ENCODE assay signal across 17 cellular contexts in the genomic region with DNA sequence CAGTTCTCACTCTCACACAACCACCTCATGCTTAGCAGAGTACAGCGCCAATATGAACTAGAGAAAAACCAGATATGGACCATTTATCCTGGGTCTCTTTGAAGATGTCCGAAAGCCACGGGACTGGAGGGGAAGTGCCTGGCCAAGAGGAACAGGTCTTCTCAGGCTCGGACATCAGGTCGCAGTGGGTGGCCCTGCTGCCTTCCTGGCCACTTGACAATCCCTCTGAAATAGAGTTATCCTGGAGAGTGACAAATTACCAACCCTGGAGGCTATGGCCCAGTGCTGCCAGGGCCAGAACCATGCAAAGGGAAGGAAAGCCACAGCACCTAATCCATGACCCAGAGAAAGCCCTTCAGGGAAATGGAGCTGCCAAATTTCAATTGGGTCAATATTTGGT.
DNase-seq lines count a peak whose midpoint lies in the region; ATAC-seq and TF ChIP-seq lines count a peak whose summit lies in the region.
"Had no signal": no experiment of that assay in that cellular context is flagged by ENCODE, and none has a peak within 500 bp of the region (broad histone marks: within the 10 kb centered on the region; RNA-seq: fewer than 3 reads in every experiment).

No MANE protein-coding gene starts in this region.

- H3K4me3 Mint-ChIP-seq in GM23338, result no peak overlapping the region
- H3K4me3 Mint-ChIP-seq: B cell; CD4-positive, alpha-beta T cell; CD8-positive, alpha-beta T cell had no signal

- TF ChIP-seq POLR2A in right lobe of liver (IDR thresholded peaks at IDR 0.05), result no peak

- H3K4me1 ChIP-seq in GM23338 (ENCODE audit: insufficient read depth) (no peaks in the 10 kb centered on the region), right lobe of liver (no peaks in the 10 kb centered on the region)
- H3K4me1 ChIP-seq: A549; BLaER1 treated with 17β-estradiol and CSF1 and Interleukin-3, amounts not matched to agents 10 nM and 100 nM; Caco-2 had no signal

- no peaks in the 10 kb centered on the region for H3F3A ChIP-seq in GM23338 (replicated peaks; ENCODE audit: low read depth)

- 89% methylated on average over 3 of the region's 5 CpGs for WGBS in right lobe of liver (ENCODE audit: insufficient coverage, low coverage, low lambda C conversion rate, missing lambda C conversion rate)

- H3K4me1 Mint-ChIP-seq in GM23338, result no peaks in the 10 kb centered on the region
- H3K4me1 Mint-ChIP-seq: B cell had no signal

- H3K79me2 ChIP-seq in GM23338 (replicated peaks; ENCODE audit: insufficient read depth), result no peaks in the 10 kb centered on the region

- DNase-seq in ELF-1 (ENCODE audit: low read depth, low spot score), result peak; percentile 6
- DNase-seq in GM23338 (ENCODE audit: low spot score), result no peak
- DNase-seq in cerebellum (ENCODE audit: low spot score), result peak; percentile 65
- DNase-seq in right lobe of liver, result no peak
- DNase-seq: AML-193; Caco-2; Calu3; CD4-positive, alpha-beta T cell; CD8-positive, alpha-beta T cell; DMS79 treated with DMSO at 0.1 percent for 48 hours; GF-D8 had no signal

- H3K9me3 ChIP-seq in right lobe of liver, result no peaks in the 10 kb centered on the region
- H3K9me3 ChIP-seq: A549; BLaER1 treated with 17β-estradiol and CSF1 and Interleukin-3, amounts not matched to agents 10 nM and 100 nM; Caco-2 had no signal

- no peaks in the 10 kb centered on the region for H3K9me3 Mint-ChIP-seq in GM23338
- H3K9me3 Mint-ChIP-seq: CD4-positive, alpha-beta T cell; CD8-positive, alpha-beta T cell had no signal

- no peak for ATAC-seq in GM23338
- ATAC-seq in HG03378 (IDR thresholded peaks at IDR 0.05; ENCODE audit: unreplicated experiment), result no peak
- ATAC-seq in right lobe of liver, result no peak
- ATAC-seq: A549; CD8-positive, alpha-beta T cell had no signal

- no peaks in the 10 kb centered on the region for H3K27me3 ChIP-seq in GM23338 (ENCODE audit: insufficient read depth)
- no peaks in the 10 kb centered on the region for H3K27me3 ChIP-seq in right lobe of liver
- H3K27me3 ChIP-seq: BLaER1 treated with 17β-estradiol and CSF1 and Interleukin-3, amounts not matched to agents 10 nM and 100 nM had no signal

- no peaks in the 10 kb centered on the region for H3K27me3 Mint-ChIP-seq in GM23338 (ENCODE audit: insufficient read depth, low read depth, poor library complexity)
- H3K27me3 Mint-ChIP-seq: B cell; CD4-positive, alpha-beta T cell had no signal

- intact Hi-C loops in right lobe of liver (cut with DNase I), result no loop called here

- no peak overlapping the region for H3K4me2 ChIP-seq in GM23338
- H3K4me2 ChIP-seq: A549; BLaER1 treated with 17β-estradiol and CSF1 and Interleukin-3, amounts not matched to agents 10 nM and 100 nM had no signal

- H3K36me3 ChIP-seq in GM23338 (ENCODE audit: insufficient read depth) (no peaks in the 10 kb centered on the region), right lobe of liver (no peaks in the 10 kb centered on the region)
- H3K36me3 ChIP-seq: BLaER1 treated with 17β-estradiol and CSF1 and Interleukin-3, amounts not matched to agents 10 nM and 100 nM had no signal

- TF ChIP-seq CTCF in GM23338 (conservative IDR thresholded peaks at IDR 0.05; ENCODE audit: low read depth in 2 of 2), result no peak
- TF ChIP-seq CTCF in right lobe of liver (IDR thresholded peaks at IDR 0.05), result no peak

- H3K36me3 Mint-ChIP-seq in GM23338 (ENCODE audit: low read depth), result no peaks in the 10 kb centered on the region
- H3K36me3 Mint-ChIP-seq: CD8-positive, alpha-beta T cell had no signal

- H3K4me3 ChIP-seq in GM23338, result no peak overlapping the region
- no peak overlapping the region for H3K4me3 ChIP-seq in right lobe of liver
- H3K4me3 ChIP-seq: A549; BLaER1 treated with 17β-estradiol and CSF1 and Interleukin-3, amounts not matched to agents 10 nM and 100 nM had no signal

- H3K27ac Mint-ChIP-seq in GM23338, result no peak overlapping the region
- H3K27ac Mint-ChIP-seq: B cell; CD4-positive, alpha-beta T cell; CD8-positive, alpha-beta T cell had no signal

- H4K20me1 ChIP-seq in GM23338 (replicated peaks; ENCODE audit: insufficient read depth), result no peaks in the 10 kb centered on the region
- H4K20me1 ChIP-seq: BLaER1 treated with 17β-estradiol and CSF1 and Interleukin-3, amounts not matched to agents 10 nM and 100 nM had no signal

- no peak overlapping the region for H3K27ac ChIP-seq in GM23338 (ENCODE audit: low read depth)
- no peak overlapping the region for H3K27ac ChIP-seq in right lobe of liver
- H3K27ac ChIP-seq: 22Rv1; A549; BLaER1 treated with 17β-estradiol and CSF1 and Interleukin-3, amounts not matched to agents 10 nM and 100 nM; C4-2B had no signal

- 0 out of 2 replicates have a peak overlapping the region, but pooled peaks have one; percentile 18 for H2AFZ ChIP-seq in GM23338

- H3K9me2 ChIP-seq in GM23338 (ENCODE audit: insufficient read depth), result no peaks in the 10 kb centered on the region; the same call in none of the 2 replicates

TF ChIP-seq in GM23338, 12 proteins besides CTCF, POLR2A, EP300 and RAD21:
- TF ChIP-seq ZNF114 (CRISPR knock-in tag; IDR thresholded peaks at IDR 0.05), result no peak
- TF ChIP-seq STAT1 (IDR thresholded peaks at IDR 0.05; ENCODE audit: unreplicated experiment), result no peak
- TF ChIP-seq, protein P1, sequence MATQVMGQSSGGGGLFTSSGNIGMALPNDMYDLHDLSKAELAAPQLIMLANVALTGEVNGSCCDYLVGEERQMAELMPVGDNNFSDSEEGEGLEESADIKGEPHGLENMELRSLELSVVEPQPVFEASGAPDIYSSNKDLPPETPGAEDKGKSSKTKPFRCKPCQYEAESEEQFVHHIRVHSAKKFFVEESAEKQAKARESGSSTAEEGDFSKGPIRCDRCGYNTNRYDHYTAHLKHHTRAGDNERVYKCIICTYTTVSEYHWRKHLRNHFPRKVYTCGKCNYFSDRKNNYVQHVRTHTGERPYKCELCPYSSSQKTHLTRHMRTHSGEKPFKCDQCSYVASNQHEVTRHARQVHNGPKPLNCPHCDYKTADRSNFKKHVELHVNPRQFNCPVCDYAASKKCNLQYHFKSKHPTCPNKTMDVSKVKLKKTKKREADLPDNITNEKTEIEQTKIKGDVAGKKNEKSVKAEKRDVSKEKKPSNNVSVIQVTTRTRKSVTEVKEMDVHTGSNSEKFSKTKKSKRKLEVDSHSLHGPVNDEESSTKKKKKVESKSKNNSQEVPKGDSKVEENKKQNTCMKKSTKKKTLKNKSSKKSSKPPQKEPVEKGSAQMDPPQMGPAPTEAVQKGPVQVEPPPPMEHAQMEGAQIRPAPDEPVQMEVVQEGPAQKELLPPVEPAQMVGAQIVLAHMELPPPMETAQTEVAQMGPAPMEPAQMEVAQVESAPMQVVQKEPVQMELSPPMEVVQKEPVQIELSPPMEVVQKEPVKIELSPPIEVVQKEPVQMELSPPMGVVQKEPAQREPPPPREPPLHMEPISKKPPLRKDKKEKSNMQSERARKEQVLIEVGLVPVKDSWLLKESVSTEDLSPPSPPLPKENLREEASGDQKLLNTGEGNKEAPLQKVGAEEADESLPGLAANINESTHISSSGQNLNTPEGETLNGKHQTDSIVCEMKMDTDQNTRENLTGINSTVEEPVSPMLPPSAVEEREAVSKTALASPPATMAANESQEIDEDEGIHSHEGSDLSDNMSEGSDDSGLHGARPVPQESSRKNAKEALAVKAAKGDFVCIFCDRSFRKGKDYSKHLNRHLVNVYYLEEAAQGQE (IDR thresholded peaks at IDR 0.05; ENCODE audit: unreplicated experiment), result no peak
- no peak for TF ChIP-seq NANOG (IDR thresholded peaks at IDR 0.05; ENCODE audit: borderline replicate concordance)
- TF ChIP-seq EZH2phosphoT487 (IDR thresholded peaks at IDR 0.05; ENCODE audit: unreplicated experiment), result no peak
- no peak for TF ChIP-seq EZH2 (IDR thresholded peaks at IDR 0.05; ENCODE audit: low read depth, unreplicated experiment)

Comparison
In these comparisons a context has a peak if more than half of its experiments do, and no peak if none do; other contexts are left out.
1. DNase-seq: peak in ELF-1 (single experiment) and cerebellum (single experiment); none in GM23338 (single experiment) and right lobe of liver (0 of 3).